In the genomic region with DNA sequence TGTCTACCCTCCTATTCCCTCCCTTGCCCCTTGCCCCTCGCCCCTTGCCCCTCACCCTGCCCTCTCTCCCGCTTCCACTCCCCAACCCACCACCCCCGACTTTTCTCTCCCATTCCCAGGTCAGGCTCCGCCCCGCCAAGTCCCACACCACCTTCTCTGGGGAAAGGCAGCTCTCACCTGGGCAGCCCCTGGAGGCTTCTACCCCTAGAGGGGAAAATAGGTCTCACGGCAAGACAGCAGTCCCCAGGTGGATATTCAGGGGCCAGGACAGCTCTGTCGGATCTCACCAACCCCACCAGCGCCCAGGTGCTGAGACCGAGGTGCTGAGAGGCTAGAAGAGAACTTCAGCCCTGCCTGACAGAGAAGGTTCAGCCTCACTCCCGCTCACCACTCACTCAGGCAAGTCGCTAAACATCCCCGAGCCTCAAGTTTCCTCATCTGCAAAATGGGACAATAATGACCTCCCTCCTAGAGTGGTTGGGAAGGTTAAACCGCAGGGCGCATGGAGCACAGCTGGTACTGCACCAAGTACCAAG, we compare ENCODE assay signal across 17 cellular contexts. TPM values are rescaled to one million over a fixed set of nuclear protein-coding genes. Genes with fewer than 3 reads are reported as not detected.
A peak's percentile ranks its signal among the peaks of the same experiment; 100 is the strongest.
DNase-seq lines count a peak whose midpoint lies in the region; TF ChIP-seq lines count a peak whose summit lies in the region.
"Had no signal": no experiment of that assay in that cellular context is flagged by ENCODE, and none has a peak within 500 bp of the region (broad histone marks: within the 10 kb centered on the region; RNA-seq: fewer than 3 reads in every experiment).

No MANE protein-coding gene starts in this region.

- POLR2A ChIA-PET in Caco-2 (lab: Charles Lee) (no interaction called here), PC-9 (lab: Charles Lee; ENCODE audit: unreplicated experiment) (interaction anchor here (0.6 kb wide), 1 partner anchor 147 kb away, joined by 3 read pairs; a partner anchor contains a TSS)

- H3K27ac ChIP-seq in BLaER1 treated with 17β-estradiol and CSF1 and Interleukin-3, amounts not matched to agents 10 nM and 100 nM = no peak overlapping the region
- no peak overlapping the region for H3K27ac ChIP-seq in PC-9
- H3K27ac ChIP-seq: ascending aorta, parathyroid adenoma, SJSA1, uterus had no signal

- H4K20me1 ChIP-seq in BLaER1 treated with 17β-estradiol and CSF1 and Interleukin-3, amounts not matched to agents 10 nM and 100 nM = peaks cover 0 to 24% (median 5%) of the 10 kb centered on the region in 11 experiments; a peak in 10 of 22 replicates
- no peaks in the 10 kb centered on the region for H4K20me1 ChIP-seq in PC-9 (ENCODE audit: insufficient read depth)

- H3K27me3 ChIP-seq in BLaER1 treated with 17β-estradiol and CSF1 and Interleukin-3, amounts not matched to agents 10 nM and 100 nM = peaks cover 60 to 73% (median 63%) of the 10 kb centered on the region in 11 experiments
- H3K27me3 ChIP-seq in Caco-2 (replicated peaks; ENCODE audit: control insufficient read depth, insufficient read depth, low read length) (no peaks in the 10 kb centered on the region), PC-9 (ENCODE audit: insufficient read depth, low read depth) (peaks cover 70% of the 10 kb centered on the region)

- H3K27me3 Mint-ChIP-seq in Caco-2 (ENCODE audit: insufficient read depth, unreplicated experiment) = peaks cover 6% of the 10 kb centered on the region
- peaks cover 11% of the 10 kb centered on the region for H3K27me3 Mint-ChIP-seq in activated T-helper 1 cell treated with anti-CD3 and anti-CD28 coated beads, Interleukin-12 subunit alpha, Interleukin-12 subunit beta, Interleukin-2, Interleukin-4 antibody, amounts not matched to agents 30 ng/mL and 10 ng/mL and 1 ng/mL, durations not matched to agents 14 hours and 24 hours and 36 hours (ENCODE audit: insufficient read depth)
- H3K27me3 Mint-ChIP-seq in mesothelial cell of epicardium (ENCODE audit: low read depth) = peaks cover 63% of the 10 kb centered on the region

- peak overlapping the region in 10 of 11 experiments; percentile 83 to 99 (median 96); a peak in 19 of 22 replicates for H3K4me2 ChIP-seq in BLaER1 treated with 17β-estradiol and CSF1 and Interleukin-3, amounts not matched to agents 10 nM and 100 nM
- H3K4me2 ChIP-seq in PC-9 = no peak overlapping the region

- no peaks in the 10 kb centered on the region for H3K36me3 ChIP-seq in BLaER1 treated with 17β-estradiol and CSF1 and Interleukin-3, amounts not matched to agents 10 nM and 100 nM
- H3K36me3 ChIP-seq in Caco-2 (ENCODE audit: control insufficient read depth, insufficient read depth, low read length) (no peaks in the 10 kb centered on the region), PC-9 (ENCODE audit: low read depth) (no peaks in the 10 kb centered on the region)
- H3K36me3 ChIP-seq: ascending aorta, SJSA1, uterus had no signal

- H2AFZ ChIP-seq in PC-9 = no peak overlapping the region

- no peak for DNase-seq in Caco-2
- no peak for DNase-seq in activated T-helper 1 cell treated with anti-CD3 and anti-CD28 coated beads, Interleukin-12 subunit alpha, Interleukin-12 subunit beta, Interleukin-2, Interleukin-4 antibody, amounts not matched to agents 30 ng/mL and 10 ng/mL and 1 ng/mL, durations not matched to agents 14 hours and 24 hours and 36 hours (ENCODE audit: low spot score)
- DNase-seq in mesothelial cell of epicardium (ENCODE audit: low spot score in 2 of 2, unreplicated experiment in 2 of 2) = no peak
- DNase-seq in PC-9 = no peak
- DNase-seq in NAMALWA (ENCODE audit: low spot score) = no peak
- no peak for DNase-seq in NK-92 (lab: John Stamatoyannopoulos, UW; ENCODE audit: unreplicated experiment)
- DNase-seq: HCEC 1CT, kidney glomerular epithelial cell, midbrain, NCI-H1105 treated with DMSO at 0.1 percent for 48 hours, NCI-H2227 treated with DMSO at 0.1 percent for 48 hours, uterus had no signal

- no peak overlapping the region for H3K4me3 ChIP-seq in BLaER1 treated with 17β-estradiol and CSF1 and Interleukin-3, amounts not matched to agents 10 nM and 100 nM
- H3K4me3 ChIP-seq in Caco-2 (ENCODE audit: low read depth, low read length) (no peak overlapping the region), PC-9 (no peak overlapping the region)
- H3K4me3 ChIP-seq: SJSA1, uterus had no signal

- H3K4me3 Mint-ChIP-seq in Caco-2 (ENCODE audit: unreplicated experiment) (peak overlapping the region; percentile 81), mesothelial cell of epicardium (peak overlapping the region; percentile 56)
- H3K4me3 Mint-ChIP-seq in activated T-helper 1 cell treated with anti-CD3 and anti-CD28 coated beads, Interleukin-12 subunit alpha, Interleukin-12 subunit beta, Interleukin-2, Interleukin-4 antibody, amounts not matched to agents 30 ng/mL and 10 ng/mL and 1 ng/mL, durations not matched to agents 14 hours and 24 hours and 36 hours = peak overlapping the region; percentile 88

- BruUV-seq in Caco-2 (replicated peaks; lab: Mats Ljungman, UMichigan) (no TSS peak), PC-9 (replicated peaks; lab: Mats Ljungman, UMichigan) (no TSS peak)

- H3K4me1 ChIP-seq in BLaER1 treated with 17β-estradiol and CSF1 and Interleukin-3, amounts not matched to agents 10 nM and 100 nM = peaks cover 39 to 67% (median 56%) of the 10 kb centered on the region in 10 experiments
- H3K4me1 ChIP-seq in Caco-2 (peaks cover 24% of the 10 kb centered on the region), PC-9 (replicated peaks; ENCODE audit: insufficient read depth) (peaks cover 9% of the 10 kb centered on the region; the same call in 1 of the 2 replicates)
- H3K4me1 ChIP-seq: SJSA1 had no signal

- H3F3A ChIP-seq in PC-9 (ENCODE audit: insufficient read depth, low read depth) = peaks cover 10% of the 10 kb centered on the region; the same call in 1 of the 2 replicates

- H3K4me1 Mint-ChIP-seq in Caco-2 (ENCODE audit: low read depth, unreplicated experiment) = peaks cover 20% of the 10 kb centered on the region
- peaks cover 31% of the 10 kb centered on the region for H3K4me1 Mint-ChIP-seq in activated T-helper 1 cell treated with anti-CD3 and anti-CD28 coated beads, Interleukin-12 subunit alpha, Interleukin-12 subunit beta, Interleukin-2, Interleukin-4 antibody, amounts not matched to agents 30 ng/mL and 10 ng/mL and 1 ng/mL, durations not matched to agents 14 hours and 24 hours and 36 hours (ENCODE audit: low read depth)
- peaks cover 10% of the 10 kb centered on the region for H3K4me1 Mint-ChIP-seq in mesothelial cell of epicardium

- H3K9me3 Mint-ChIP-seq in Caco-2 (ENCODE audit: unreplicated experiment) (no peaks in the 10 kb centered on the region), mesothelial cell of epicardium (no peaks in the 10 kb centered on the region)
- H3K9me3 Mint-ChIP-seq in activated T-helper 1 cell treated with anti-CD3 and anti-CD28 coated beads, Interleukin-12 subunit alpha, Interleukin-12 subunit beta, Interleukin-2, Interleukin-4 antibody, amounts not matched to agents 30 ng/mL and 10 ng/mL and 1 ng/mL, durations not matched to agents 14 hours and 24 hours and 36 hours = no peaks in the 10 kb centered on the region
- H3K9me3 Mint-ChIP-seq: dendritic cell treated with granulocyte-macrophage colony-stimulating factor and Interleukin-4, amounts not matched to agents 40 ng/mL and 50 ng/mL, for 4 days had no signal

- no peaks in the 10 kb centered on the region for H3K79me2 ChIP-seq in PC-9 (ENCODE audit: low read depth)
- H3K79me2 ChIP-seq: parathyroid adenoma had no signal

- no peaks in the 10 kb centered on the region for H3K9me2 ChIP-seq in PC-9 (ENCODE audit: insufficient read depth)

- no peaks in the 10 kb centered on the region for H3K9me3 ChIP-seq in BLaER1 treated with 17β-estradiol and CSF1 and Interleukin-3, amounts not matched to agents 10 nM and 100 nM (replicated peaks in 1 of 11)
- H3K9me3 ChIP-seq in Caco-2 (no peaks in the 10 kb centered on the region), PC-9 (ENCODE audit: insufficient read depth, low read depth) (no peaks in the 10 kb centered on the region)
- H3K9me3 ChIP-seq: ascending aorta, SJSA1, uterus had no signal

- TF ChIP-seq CTCF in Caco-2 (IDR thresholded peaks at IDR 0.05; ENCODE audit: insufficient read depth in 1 of 2, low read depth in 1 of 2, low read length in 1 of 2, severe bottlenecking in 1 of 2, unreplicated experiment in 1 of 2) (no peak), mesothelial cell of epicardium (IDR thresholded peaks at IDR 0.05; ENCODE audit: unreplicated experiment) (no peak), PC-9 (conservative IDR thresholded peaks at IDR 0.05) (no peak)

- CTCF ChIA-PET in Caco-2 (lab: Charles Lee) (interaction anchor here (0.9 kb wide), 1 partner anchor 17 kb away, joined by 3 read pairs; no protein-coding TSS in a partner anchor), PC-9 (lab: Charles Lee) (interaction anchor here (0.6 kb wide), 1 partner anchor 27 kb away, joined by 3 read pairs; no protein-coding TSS in a partner anchor)

- H3K27ac Mint-ChIP-seq in Caco-2 (ENCODE audit: unreplicated experiment) = no peak overlapping the region
- H3K27ac Mint-ChIP-seq in activated T-helper 1 cell treated with anti-CD3 and anti-CD28 coated beads, Interleukin-12 subunit alpha, Interleukin-12 subunit beta, Interleukin-2, Interleukin-4 antibody, amounts not matched to agents 30 ng/mL and 10 ng/mL and 1 ng/mL, durations not matched to agents 14 hours and 24 hours and 36 hours = peak overlapping the region; percentile 88
- no peak overlapping the region for H3K27ac Mint-ChIP-seq in mesothelial cell of epicardium
- H3K27ac Mint-ChIP-seq: dendritic cell treated with granulocyte-macrophage colony-stimulating factor and Interleukin-4, amounts not matched to agents 40 ng/mL and 50 ng/mL, for 4 days had no signal

- no peaks in the 10 kb centered on the region for H3K36me3 Mint-ChIP-seq in Caco-2 (ENCODE audit: insufficient read depth, unreplicated experiment)
- H3K36me3 Mint-ChIP-seq in activated T-helper 1 cell treated with anti-CD3 and anti-CD28 coated beads, Interleukin-12 subunit alpha, Interleukin-12 subunit beta, Interleukin-2, Interleukin-4 antibody, amounts not matched to agents 30 ng/mL and 10 ng/mL and 1 ng/mL, durations not matched to agents 14 hours and 24 hours and 36 hours (ENCODE audit: low read depth) = no peaks in the 10 kb centered on the region
- H3K36me3 Mint-ChIP-seq in mesothelial cell of epicardium = no peaks in the 10 kb centered on the region

- H3K9ac ChIP-seq in BLaER1 treated with 17β-estradiol and CSF1 and Interleukin-3, amounts not matched to agents 10 nM and 100 nM = 0 out of 22 replicates have a peak overlapping the region, but pooled peaks of 1 of the 11 experiments have one; percentile 73
- H3K9ac ChIP-seq: parathyroid adenoma had no signal

- intact Hi-C loops in Caco-2 (cut with micrococcal nuclease; ENCODE audit: unreplicated experiment) = loop anchor here (1.0 kb wide), 2 partner anchors 25 to 56 kb away; no protein-coding TSS in a partner anchor
- intact Hi-C loops in activated T-helper 1 cell treated with anti-CD3 and anti-CD28 coated beads, Interleukin-12 subunit alpha, Interleukin-12 subunit beta, Interleukin-2, Interleukin-4 antibody, amounts not matched to agents 30 ng/mL and 10 ng/mL and 1 ng/mL, durations not matched to agents 14 hours and 24 hours and 36 hours (cut with micrococcal nuclease) = loop anchor here (1.0 to 2.0 kb wide), 3 partner anchors 15 to 42 kb away; no protein-coding TSS in a partner anchor
- intact Hi-C loops in PC-9 (cut with micrococcal nuclease; ENCODE audit: unreplicated experiment) = no loop called here

RNA-seq across cellular contexts. Expression of a gene that starts 1.4 kb away (rescaled TPM):
- total RNA-seq in Caco-2 (2022) (0.23 and 0.49 TPM in 2 replicates), mesothelial cell of epicardium (0.49 to 0.67 TPM (median 0.59 TPM) in 3 replicates), PC-9 (2021) (0.65 and 0.98 TPM in 2 replicates)
- total RNA-seq in activated T-helper 1 cell treated with anti-CD3 and anti-CD28 coated beads, Interleukin-12 subunit alpha, Interleukin-12 subunit beta, Interleukin-2, Interleukin-4 antibody, amounts not matched to agents 30 ng/mL and 10 ng/mL and 1 ng/mL, durations not matched to agents 14 hours and 24 hours and 36 hours = 3.1 TPM in 2 replicates
- total RNA-seq: ascending aorta, SJSA1 had no signal

RNA-seq across cellular contexts. Expression of a gene that starts 29.5 kb away (rescaled TPM):
- total RNA-seq in Caco-2 (2022) (64.4 and 70.7 TPM in 2 replicates), mesothelial cell of epicardium (99.7 to 104 TPM (median 102 TPM) in 3 replicates), PC-9 (2021) (110 and 188 TPM in 2 replicates)
- 36.2 and 41.3 TPM in 2 replicates for total RNA-seq in activated T-helper 1 cell treated with anti-CD3 and anti-CD28 coated beads, Interleukin-12 subunit alpha, Interleukin-12 subunit beta, Interleukin-2, Interleukin-4 antibody, amounts not matched to agents 30 ng/mL and 10 ng/mL and 1 ng/mL, durations not matched to agents 14 hours and 24 hours and 36 hours

RNA-seq across cellular contexts. Expression of a gene that starts 46.6 kb away (rescaled TPM):
- total RNA-seq in Caco-2 (2022) (60.2 and 63.5 TPM in 2 replicates), mesothelial cell of epicardium (78.8 to 83.9 TPM (median 82.4 TPM) in 3 replicates), PC-9 (2021) (101 and 109 TPM in 2 replicates)
- total RNA-seq in activated T-helper 1 cell treated with anti-CD3 and anti-CD28 coated beads, Interleukin-12 subunit alpha, Interleukin-12 subunit beta, Interleukin-2, Interleukin-4 antibody, amounts not matched to agents 30 ng/mL and 10 ng/mL and 1 ng/mL, durations not matched to agents 14 hours and 24 hours and 36 hours = 386 and 392 TPM in 2 replicates

RNA-seq across cellular contexts. Expression of a gene that starts 52.5 kb away (rescaled TPM):
- total RNA-seq in Caco-2 (2022) (0.82 TPM in 1 of 2 replicates, not detected in the other), mesothelial cell of epicardium (0.43 to 0.62 TPM (median 0.58 TPM) in 3 replicates), PC-9 (2021) (0.33 and 0.59 TPM in 2 replicates)
- 2.7 and 2.9 TPM in 2 replicates for total RNA-seq in activated T-helper 1 cell treated with anti-CD3 and anti-CD28 coated beads, Interleukin-12 subunit alpha, Interleukin-12 subunit beta, Interleukin-2, Interleukin-4 antibody, amounts not matched to agents 30 ng/mL and 10 ng/mL and 1 ng/mL, durations not matched to agents 14 hours and 24 hours and 36 hours
- total RNA-seq: ascending aorta had no signal
